In the genomic region with DNA sequence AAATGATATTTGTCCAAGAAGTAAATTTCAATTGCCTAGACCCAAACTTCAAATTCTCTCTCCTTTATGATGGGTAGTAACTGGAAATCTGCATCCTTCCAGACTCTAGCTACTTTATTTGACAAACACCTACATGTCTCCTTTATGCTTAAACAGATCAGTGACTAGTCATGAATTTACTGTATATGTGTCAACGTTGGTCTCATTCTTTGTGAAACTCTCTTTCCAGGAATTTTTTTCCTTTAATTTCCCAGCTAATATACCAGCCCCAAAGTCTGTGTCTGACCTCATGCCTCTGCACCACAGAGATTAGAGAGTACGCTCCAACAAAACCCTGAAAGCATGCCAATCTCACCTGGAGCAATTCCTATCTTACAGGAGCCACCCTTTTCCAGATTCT, we compare ENCODE assay signal across 35 cellular contexts.
"Had no signal": no experiment of that assay in that cellular context is flagged by ENCODE, and none has a peak within 500 bp of the region (broad histone marks: within the 10 kb centered on the region; RNA-seq: fewer than 3 reads in every experiment).

No MANE protein-coding gene starts in this region.

- DNase-seq: Karpas-422, Kasumi-1, KG1, MG63, MM.1S, MV-4-11, NCI-H1048, NCI-H1092, NCI-H1092 treated with DMSO at 0.1 percent for 48 hours, NCI-H1105, NCI-H1105 treated with DMSO at 0.1 percent for 48 hours, NCI-H1417, NCI-H1417 treated with DMSO at 0.1 percent for 48 hours, NCI-H1436, NCI-H1436 treated with DMSO at 0.1 percent for 48 hours, NCI-H146, NCI-H1694, NCI-H1694 treated with DMSO at 0.1 percent for 48 hours, NCI-H187, NCI-H187 treated with DMSO at 0.1 percent for 48 hours, NCI-H1930, NCI-H2029, NCI-H2029 treated with DMSO at 0.1 percent for 48 hours, NCI-H2081, NCI-H2081 treated with DMSO at 0.1 percent for 48 hours, NCI-H2107, NCI-H2171, NCI-H2171 treated with DMSO at 0.1 percent for 48 hours, NCI-H2227 treated with DMSO at 0.1 percent for 48 hours, NCI-H345, NCI-H446, NCI-H446 treated with DMSO at 0.1 percent for 48 hours, NCI-H510A, NCI-H510A treated with DMSO at 0.1 percent for 48 hours had no signal

- H3K27ac ChIP-seq: KMS-11 had no signal

- H3K27me3 ChIP-seq: MG63 had no signal

- H3K4me2 ChIP-seq: KMS-11 had no signal

- H3K36me3 ChIP-seq: MG63 had no signal

- H3K9me3 ChIP-seq: MG63 had no signal

- H3K4me3 ChIP-seq: MG63 had no signal
